In the genomic region with DNA sequence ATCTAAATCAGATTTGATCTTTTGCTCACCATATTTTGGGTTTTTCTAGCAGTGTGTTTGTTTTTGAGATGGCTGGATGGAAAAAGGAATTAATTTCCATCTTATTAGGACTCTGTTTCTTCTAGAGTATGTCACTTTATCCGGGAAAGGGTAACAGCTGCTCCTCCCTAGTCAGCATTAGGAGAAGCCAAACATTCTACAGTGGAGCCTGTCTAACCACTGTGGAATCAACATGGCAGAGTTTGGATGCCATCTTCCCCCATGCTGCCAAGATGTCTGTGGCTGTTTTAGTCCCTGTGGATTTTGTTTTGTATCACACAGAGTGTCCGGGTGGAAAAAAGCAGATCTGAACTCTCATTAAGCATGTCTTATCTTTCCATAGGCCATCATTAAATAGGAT, we compare ENCODE assay signal across 22 cellular contexts. TPM values are rescaled to one million over a fixed set of nuclear protein-coding genes. Genes with fewer than 3 reads are reported as not detected.
DNase-seq lines count a peak whose midpoint lies in the region; ATAC-seq lines count a peak whose summit lies in the region.
"Had no signal": no experiment of that assay in that cellular context is flagged by ENCODE, and none has a peak within 500 bp of the region (broad histone marks: within the 10 kb centered on the region; RNA-seq: fewer than 3 reads in every experiment).

No MANE protein-coding gene starts in this region.

- peak; percentile 16 for DNase-seq in DMS 273 (lab: John Stamatoyannopoulos, UW; ENCODE audit: unreplicated experiment)
- DNase-seq in DMS 273 treated with DMSO at 0.1 percent for 48 hours (lab: John Stamatoyannopoulos, UW) = no peak
- DNase-seq in mesendoderm = no peak
- no peak for DNase-seq in trophoblast cell
- no peak for DNase-seq in DMS53 treated with DMSO at 0.1 percent for 48 hours (lab: John Stamatoyannopoulos, UW; ENCODE audit: unreplicated experiment)
- no peak for DNase-seq in SHP77 (lab: John Stamatoyannopoulos, UW)
- DNase-seq: AML-193; Calu3; CD4-positive, alpha-beta memory T cell; DMS79; GDM1; GM23248 had no signal

- no peaks in the 10 kb centered on the region for H3K79me2 ChIP-seq in mesendoderm (ENCODE audit: control insufficient read depth, insufficient read depth, low read length)
- peaks cover 2% of the 10 kb centered on the region for H3K79me2 ChIP-seq in trophoblast cell (ENCODE audit: control insufficient read depth, insufficient read depth, low read length, poor library complexity)

- H3K56ac ChIP-seq in mesendoderm (ENCODE audit: low read length) = no peak overlapping the region

- H4K5ac ChIP-seq in mesendoderm (ENCODE audit: low read length) = no peak overlapping the region

- H2BK15ac ChIP-seq in mesendoderm (replicated peaks; ENCODE audit: low read depth) = no peak overlapping the region

- no peak overlapping the region for H3K23ac ChIP-seq in mesendoderm (ENCODE audit: low read length)
- no peak overlapping the region for H3K23ac ChIP-seq in trophoblast cell (ENCODE audit: low read length)

- H3K4me2 ChIP-seq in mesendoderm (ENCODE audit: low read length) (no peak overlapping the region), trophoblast cell (ENCODE audit: low read length) (no peak overlapping the region)
- H3K4me2 ChIP-seq: A549 had no signal

- no peak for ATAC-seq in HG03135 (IDR thresholded peaks at IDR 0.05; ENCODE audit: unreplicated experiment)
- ATAC-seq: A549 had no signal

- H3K4me1 ChIP-seq in mesendoderm (ENCODE audit: control insufficient read depth, low read depth, low read length) (peaks cover 5% of the 10 kb centered on the region), trophoblast cell (ENCODE audit: control insufficient read depth in 1 of 2, insufficient read depth in 2 of 2, low read length in 2 of 2) (peaks cover 5 to 11% of the 10 kb centered on the region in 2 experiments), skeletal muscle tissue (ENCODE audit: control insufficient read depth in 3 of 3, insufficient read depth in 3 of 3, low read length in 3 of 3) (peaks cover 15 to 32% (median 16%) of the 10 kb centered on the region in 3 donors)
- H3K4me1 ChIP-seq: A549 had no signal

- H4K91ac ChIP-seq in trophoblast cell (ENCODE audit: low read depth, low read length) = peak overlapping the region; percentile 50

- no peak overlapping the region for H3K9ac ChIP-seq in mesendoderm (ENCODE audit: low read length)
- no peak overlapping the region for H3K9ac ChIP-seq in trophoblast cell (ENCODE audit: low read length)
- H3K9ac ChIP-seq in skeletal muscle tissue (ENCODE audit: low read depth in 1 of 3, low read length in 3 of 3) = peak overlapping the region in 1 of 3 donors; percentile 10
- H3K9ac ChIP-seq: GM23248 had no signal

- H2AFZ ChIP-seq in trophoblast cell (ENCODE audit: insufficient read depth, low read length, poor library complexity) = no peak overlapping the region
- H2AFZ ChIP-seq: GM23248 had no signal

- H4K8ac ChIP-seq in mesendoderm (ENCODE audit: low read depth, low read length) (no peak overlapping the region), trophoblast cell (ENCODE audit: low read depth, low read length) (no peak overlapping the region)

- no peak overlapping the region for H2BK5ac ChIP-seq in mesendoderm (ENCODE audit: low read length)
- no peak overlapping the region for H2BK5ac ChIP-seq in trophoblast cell (ENCODE audit: low read depth, low read length, poor library complexity)

- no peak overlapping the region for H3K14ac ChIP-seq in trophoblast cell (ENCODE audit: low read length)

- H3K36me3 ChIP-seq in mesendoderm (ENCODE audit: control insufficient read depth, insufficient read depth, low read length) = no peaks in the 10 kb centered on the region
- no peaks in the 10 kb centered on the region for H3K36me3 ChIP-seq in trophoblast cell (ENCODE audit: control insufficient read depth in 1 of 2, insufficient read depth in 2 of 2, low read length in 2 of 2)
- H3K36me3 ChIP-seq in skeletal muscle tissue (ENCODE audit: control insufficient read depth in 3 of 3, insufficient read depth in 3 of 3, low read length in 3 of 3) = no peaks in the 10 kb centered on the region
- H3K36me3 ChIP-seq: HAP-1 had no signal

- no peaks in the 10 kb centered on the region for H3K9me3 ChIP-seq in trophoblast cell (ENCODE audit: insufficient read depth, low read depth, low read length)
- no peaks in the 10 kb centered on the region for H3K9me3 ChIP-seq in skeletal muscle tissue (ENCODE audit: control insufficient read depth in 3 of 3, low read length in 3 of 3)
- H3K9me3 ChIP-seq: A549, HAP-1 had no signal

- H2AK5ac ChIP-seq in mesendoderm (ENCODE audit: low read length) (no peak overlapping the region), trophoblast cell (ENCODE audit: low read length) (no peak overlapping the region)

- H3K27ac ChIP-seq in mesendoderm (ENCODE audit: low read depth, low read length) (no peak overlapping the region), trophoblast cell (ENCODE audit: low read depth, low read length) (no peak overlapping the region), skeletal muscle tissue (ENCODE audit: low read depth, low read length) (peak overlapping the region; percentile 69)
- H3K27ac ChIP-seq: 22Rv1, A549, C4-2B, GM23248 had no signal

- H4K12ac ChIP-seq in trophoblast cell (ENCODE audit: low read depth, low read length) = no peak overlapping the region

- H3K4ac ChIP-seq in mesendoderm (ENCODE audit: low read depth, low read length) (no peak overlapping the region), trophoblast cell (ENCODE audit: low read depth, low read length) (no peak overlapping the region)

- no CpG with 5 or more reads among the region's 2 CpGs for WGBS in mesendoderm (ENCODE audit: extremely low coverage, insufficient coverage, low lambda C conversion rate)
- WGBS in trophoblast cell (ENCODE audit: extremely low coverage, insufficient coverage, insufficient read length) = no CpG with 5 or more reads among the region's 2 CpGs

- H2BK120ac ChIP-seq in mesendoderm (ENCODE audit: low read depth, low read length) (no peak overlapping the region), trophoblast cell (ENCODE audit: insufficient read depth, low read length, poor library complexity) (no peak overlapping the region)

- peak overlapping the region; percentile 19 for H2BK12ac ChIP-seq in trophoblast cell (ENCODE audit: low read length)

- no peaks in the 10 kb centered on the region for H3K27me3 ChIP-seq in mesendoderm (ENCODE audit: insufficient read depth, low read length, poor library complexity)
- H3K27me3 ChIP-seq in trophoblast cell (ENCODE audit: insufficient read depth, low read length) = no peaks in the 10 kb centered on the region
- H3K27me3 ChIP-seq in skeletal muscle tissue (ENCODE audit: control insufficient read depth in 3 of 3, insufficient read depth in 3 of 3, low read length in 3 of 3) = no peaks in the 10 kb centered on the region

- H3K79me1 ChIP-seq in mesendoderm (ENCODE audit: low read length) (no peaks in the 10 kb centered on the region), trophoblast cell (ENCODE audit: low read length) (peaks cover 15% of the 10 kb centered on the region)

- H3K18ac ChIP-seq in mesendoderm (ENCODE audit: low read length) (peak overlapping the region; percentile 30), trophoblast cell (ENCODE audit: low read length) (no peak overlapping the region)

- no peak overlapping the region for H3K4me3 ChIP-seq in mesendoderm (ENCODE audit: low read length)
- H3K4me3 ChIP-seq in trophoblast cell (ENCODE audit: low read depth, low read length) = no peak overlapping the region
- H3K4me3 ChIP-seq in skeletal muscle tissue (ENCODE audit: low read length in 3 of 3) = peak overlapping the region in 2 of 3 donors; percentile 15 to 16
- H3K4me3 ChIP-seq: A549, GM23248, HAP-1 had no signal

RNA-seq across cellular contexts. Expression of a gene that starts 16.0 kb away (rescaled TPM):
- polyA plus RNA-seq in mesendoderm (2013, experiment 1 of 2) = 0.03 TPM
- polyA plus RNA-seq in mesendoderm (2013, experiment 2 of 2) = 0.06 TPM
- polyA plus RNA-seq in trophoblast cell (2013) = 0.87 and 1.1 TPM in 2 replicates
- 34.4 TPM for total RNA-seq in skeletal muscle tissue
- total RNA-seq: Calu3; CD4-positive, alpha-beta memory T cell; Daoy; GM23248; H4; HT-29 had no signal
- polyA plus RNA-seq: A549, BJ, GM23248 had no signal

RNA-seq across cellular contexts. Expression of a gene that starts 38.0 kb away (rescaled TPM):
- polyA plus RNA-seq in mesendoderm (2013, experiment 1 of 2) = not detected
- polyA plus RNA-seq in mesendoderm (2013, experiment 2 of 2) = not detected
- 0.01 TPM in 1 of 2 replicates, not detected in the other for polyA plus RNA-seq in trophoblast cell (2013)
- 2.6 TPM for total RNA-seq in skeletal muscle tissue
- total RNA-seq: Calu3; CD4-positive, alpha-beta memory T cell; Daoy; GM23248; H4; HT-29 had no signal
- polyA plus RNA-seq: A549, BJ, GM23248 had no signal

Comparison
In these comparisons a context has a peak if more than half of its experiments do, and no peak if none do; other contexts are left out.
1. H3K4me3 ChIP-seq: peak in skeletal muscle tissue (2 of 3); none in mesendoderm (single experiment) and trophoblast cell (single experiment).